Comparison of ENCODE assay signal across 1 cellular context in the genomic region with DNA sequence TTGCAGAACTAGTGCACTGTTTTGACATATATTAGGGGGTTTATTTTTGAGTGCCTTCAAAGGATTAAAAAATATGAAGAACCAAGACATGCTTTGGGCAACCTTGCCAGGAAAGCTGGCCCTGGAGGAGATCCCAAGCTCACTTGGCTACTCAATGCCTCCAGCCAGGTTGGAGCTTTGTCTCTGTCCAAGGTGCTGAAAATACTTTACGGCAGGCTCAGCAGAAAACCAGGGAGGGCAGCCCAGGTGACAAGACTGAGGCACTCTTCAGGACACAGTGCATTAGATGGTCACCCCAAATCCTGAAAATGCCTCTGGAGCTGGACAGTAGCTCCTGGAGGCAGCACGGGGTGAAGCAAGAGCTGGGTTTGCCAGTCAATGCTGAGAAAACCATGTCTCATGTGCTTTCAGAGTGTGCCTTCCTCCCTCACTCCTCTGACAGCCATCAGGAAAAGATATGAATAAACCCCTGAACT.
TF ChIP-seq lines count a peak whose summit lies in the region.

No MANE protein-coding gene starts in this region.

TF ChIP-seq in HEK293, 187 proteins besides CTCF, POLR2A, EP300 and RAD21 (continued from another document):
- TF ChIP-seq, protein P1, sequence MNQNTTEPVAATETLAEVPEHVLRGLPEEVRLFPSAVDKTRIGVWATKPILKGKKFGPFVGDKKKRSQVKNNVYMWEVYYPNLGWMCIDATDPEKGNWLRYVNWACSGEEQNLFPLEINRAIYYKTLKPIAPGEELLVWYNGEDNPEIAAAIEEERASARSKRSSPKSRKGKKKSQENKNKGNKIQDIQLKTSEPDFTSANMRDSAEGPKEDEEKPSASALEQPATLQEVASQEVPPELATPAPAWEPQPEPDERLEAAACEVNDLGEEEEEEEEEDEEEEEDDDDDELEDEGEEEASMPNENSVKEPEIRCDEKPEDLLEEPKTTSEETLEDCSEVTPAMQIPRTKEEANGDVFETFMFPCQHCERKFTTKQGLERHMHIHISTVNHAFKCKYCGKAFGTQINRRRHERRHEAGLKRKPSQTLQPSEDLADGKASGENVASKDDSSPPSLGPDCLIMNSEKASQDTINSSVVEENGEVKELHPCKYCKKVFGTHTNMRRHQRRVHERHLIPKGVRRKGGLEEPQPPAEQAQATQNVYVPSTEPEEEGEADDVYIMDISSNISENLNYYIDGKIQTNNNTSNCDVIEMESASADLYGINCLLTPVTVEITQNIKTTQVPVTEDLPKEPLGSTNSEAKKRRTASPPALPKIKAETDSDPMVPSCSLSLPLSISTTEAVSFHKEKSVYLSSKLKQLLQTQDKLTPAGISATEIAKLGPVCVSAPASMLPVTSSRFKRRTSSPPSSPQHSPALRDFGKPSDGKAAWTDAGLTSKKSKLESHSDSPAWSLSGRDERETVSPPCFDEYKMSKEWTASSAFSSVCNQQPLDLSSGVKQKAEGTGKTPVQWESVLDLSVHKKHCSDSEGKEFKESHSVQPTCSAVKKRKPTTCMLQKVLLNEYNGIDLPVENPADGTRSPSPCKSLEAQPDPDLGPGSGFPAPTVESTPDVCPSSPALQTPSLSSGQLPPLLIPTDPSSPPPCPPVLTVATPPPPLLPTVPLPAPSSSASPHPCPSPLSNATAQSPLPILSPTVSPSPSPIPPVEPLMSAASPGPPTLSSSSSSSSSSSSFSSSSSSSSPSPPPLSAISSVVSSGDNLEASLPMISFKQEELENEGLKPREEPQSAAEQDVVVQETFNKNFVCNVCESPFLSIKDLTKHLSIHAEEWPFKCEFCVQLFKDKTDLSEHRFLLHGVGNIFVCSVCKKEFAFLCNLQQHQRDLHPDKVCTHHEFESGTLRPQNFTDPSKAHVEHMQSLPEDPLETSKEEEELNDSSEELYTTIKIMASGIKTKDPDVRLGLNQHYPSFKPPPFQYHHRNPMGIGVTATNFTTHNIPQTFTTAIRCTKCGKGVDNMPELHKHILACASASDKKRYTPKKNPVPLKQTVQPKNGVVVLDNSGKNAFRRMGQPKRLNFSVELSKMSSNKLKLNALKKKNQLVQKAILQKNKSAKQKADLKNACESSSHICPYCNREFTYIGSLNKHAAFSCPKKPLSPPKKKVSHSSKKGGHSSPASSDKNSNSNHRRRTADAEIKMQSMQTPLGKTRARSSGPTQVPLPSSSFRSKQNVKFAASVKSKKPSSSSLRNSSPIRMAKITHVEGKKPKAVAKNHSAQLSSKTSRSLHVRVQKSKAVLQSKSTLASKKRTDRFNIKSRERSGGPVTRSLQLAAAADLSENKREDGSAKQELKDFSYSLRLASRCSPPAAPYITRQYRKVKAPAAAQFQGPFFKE (tag by site-specific recombination; IDR thresholded peaks at IDR 0.05; ENCODE audit: borderline replicate concordance) = no peak
- TF ChIP-seq ZNF274 (IDR thresholded peaks at IDR 0.05; ENCODE audit: low read length) (no peak), ZNF274 (tag by site-specific recombination; IDR thresholded peaks at IDR 0.05; ENCODE audit: borderline replicate concordance) (no peak), ZNF416 (tag by site-specific recombination; IDR thresholded peaks at IDR 0.05) (no peak), ZBTB21 (tag by site-specific recombination; IDR thresholded peaks at IDR 0.05) (no peak)
- TF ChIP-seq, protein P2, sequence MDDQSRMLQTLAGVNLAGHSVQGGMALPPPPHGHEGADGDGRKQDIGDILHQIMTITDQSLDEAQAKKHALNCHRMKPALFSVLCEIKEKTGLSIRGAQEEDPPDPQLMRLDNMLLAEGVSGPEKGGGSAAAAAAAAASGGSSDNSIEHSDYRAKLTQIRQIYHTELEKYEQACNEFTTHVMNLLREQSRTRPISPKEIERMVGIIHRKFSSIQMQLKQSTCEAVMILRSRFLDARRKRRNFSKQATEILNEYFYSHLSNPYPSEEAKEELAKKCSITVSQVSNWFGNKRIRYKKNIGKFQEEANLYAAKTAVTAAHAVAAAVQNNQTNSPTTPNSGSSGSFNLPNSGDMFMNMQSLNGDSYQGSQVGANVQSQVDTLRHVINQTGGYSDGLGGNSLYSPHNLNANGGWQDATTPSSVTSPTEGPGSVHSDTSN (CRISPR knock-in tag; IDR thresholded peaks at IDR 0.05) = no peak
TF ChIP-seq in HEK293: peak in this region for 2.
